In the genomic region with DNA sequence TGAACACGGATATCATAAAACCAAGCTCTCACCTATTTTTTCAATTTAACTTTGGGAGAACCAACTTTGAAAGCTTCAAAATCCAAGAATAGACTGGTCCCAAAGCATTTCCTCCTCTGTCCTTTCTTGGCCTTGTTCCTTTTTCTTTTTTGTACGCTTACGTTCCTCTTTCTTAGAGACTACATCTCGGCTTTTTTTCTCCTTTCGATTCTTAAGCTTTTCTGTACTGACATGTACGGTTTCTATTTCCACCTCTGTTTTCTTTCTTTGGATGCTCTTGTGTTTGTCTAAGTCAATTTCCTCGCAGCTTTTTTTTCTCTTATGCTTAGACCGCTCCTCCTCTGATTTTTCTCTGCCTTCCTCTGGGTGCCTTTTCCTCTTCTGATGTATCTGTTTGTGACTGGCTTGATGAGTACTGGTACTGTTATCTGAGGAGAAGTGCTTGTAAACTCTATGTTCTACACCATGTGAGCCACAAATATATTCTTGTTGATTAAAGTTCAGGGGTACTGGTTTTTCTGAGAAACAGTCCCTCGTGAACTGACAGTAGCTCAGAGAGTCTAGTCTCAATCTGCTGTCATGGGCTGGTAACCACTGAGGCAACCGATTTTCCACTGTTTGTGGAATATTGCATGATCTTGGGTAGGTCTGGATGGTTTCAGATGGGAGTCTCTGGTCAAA, we compare ENCODE assay signal across 13 cellular contexts. TPM values are rescaled to one million over a fixed set of nuclear protein-coding genes. Genes with fewer than 3 reads are reported as not detected.
DNase-seq lines count a peak whose midpoint lies in the region; ATAC-seq and TF ChIP-seq lines count a peak whose summit lies in the region.
"Had no signal": no experiment of that assay in that cellular context is flagged by ENCODE, and none has a peak within 500 bp of the region (broad histone marks: within the 10 kb centered on the region; RNA-seq: fewer than 3 reads in every experiment).

No MANE protein-coding gene starts in this region.

- no peaks in the 10 kb centered on the region for H3K9me3 Mint-ChIP-seq in Calu3 (ENCODE audit: low read depth, unreplicated experiment)
- H3K9me3 Mint-ChIP-seq in GM23338, result no peaks in the 10 kb centered on the region
- H3K9me3 Mint-ChIP-seq in immature natural killer cell, result no peaks in the 10 kb centered on the region

- no peaks in the 10 kb centered on the region for H4K20me1 ChIP-seq in GM23338 (replicated peaks; ENCODE audit: insufficient read depth)
- no peaks in the 10 kb centered on the region for H4K20me1 ChIP-seq in PC-3 (ENCODE audit: low read length)

- BruUV-seq in Calu3 (replicated peaks; lab: Mats Ljungman, UMichigan) (TSS peak; percentile 60), PC-3 (replicated peaks; lab: Mats Ljungman, UMichigan) (TSS peak; percentile 37)

- H3K36me3 ChIP-seq in GM23338 (ENCODE audit: insufficient read depth) (0 out of 2 replicates have a peak, but pooled peaks cover 2% of the 10 kb centered on the region), PC-3 (ENCODE audit: low read depth, low read length) (no peaks in the 10 kb centered on the region)

- peaks cover 10% of the 10 kb centered on the region for H3K9me2 ChIP-seq in GM23338 (ENCODE audit: insufficient read depth)
- H3K9me2 ChIP-seq in PC-3 (replicated peaks; ENCODE audit: low read length), result no peaks in the 10 kb centered on the region

- DNase-seq in Calu3 (no peak), GM23338 (ENCODE audit: low spot score) (no peak), PC-3 (no peak), immature natural killer cell (no peak), T-helper 17 cell (no peak), NCI-H2029 (lab: John Stamatoyannopoulos, UW) (no peak), omental fat pad (ENCODE audit: low spot score) (no peak)
- DNase-seq: activated gamma-delta T cell treated with Interleukin-2 at 50 U/mL for 16 hours, dorsolateral prefrontal cortex, heart left ventricle, NCI-H526 treated with DMSO at 0.1 percent for 48 hours had no signal

- intact Hi-C loops in Calu3 (cut with micrococcal nuclease; ENCODE audit: unreplicated experiment), result no loop called here
- intact Hi-C loops in PC-3 (cut with micrococcal nuclease), result no loop called here

- H3K4me3 Mint-ChIP-seq in Calu3 (ENCODE audit: low read depth, unreplicated experiment) (no peak overlapping the region), GM23338 (no peak overlapping the region), immature natural killer cell (peak overlapping the region in 2 of 5 donors; percentile 3 to 22), T-helper 17 cell (no peak overlapping the region)

- H3K4me2 ChIP-seq in GM23338, result no peak overlapping the region
- H3K4me2 ChIP-seq in PC-3 (ENCODE audit: low read length), result no peak overlapping the region

- H2AFZ ChIP-seq in GM23338 (no peak overlapping the region), PC-3 (ENCODE audit: low read length) (no peak overlapping the region)

- no peaks in the 10 kb centered on the region for H3K79me2 ChIP-seq in GM23338 (replicated peaks; ENCODE audit: insufficient read depth)
- H3K79me2 ChIP-seq in PC-3 (ENCODE audit: low read length), result no peaks in the 10 kb centered on the region

- H3K36me3 Mint-ChIP-seq in Calu3 (ENCODE audit: insufficient read depth, unreplicated experiment) (peaks cover 31% of the 10 kb centered on the region), GM23338 (ENCODE audit: low read depth) (peaks cover 4% of the 10 kb centered on the region; the same call in 2 of the 3 replicates), immature natural killer cell (peaks cover 13 to 34% (median 13%) of the 10 kb centered on the region in 3 donors), T-helper 17 cell (ENCODE audit: low read depth) (peaks cover 7% of the 10 kb centered on the region)

- POLR2A ChIA-PET in PC-3 (lab: Charles Lee; ENCODE audit: unreplicated experiment), result no interaction called here

- TF ChIP-seq CTCF in Calu3 (IDR thresholded peaks at IDR 0.05; ENCODE audit: unreplicated experiment), result no peak
- TF ChIP-seq CTCF in GM23338 (conservative IDR thresholded peaks at IDR 0.05; ENCODE audit: low read depth in 2 of 2), result no peak
- no peak for TF ChIP-seq CTCF in PC-3 (conservative IDR thresholded peaks at IDR 0.05; ENCODE audit: low read depth, low read length)
- TF ChIP-seq CTCF in omental fat pad (IDR thresholded peaks at IDR 0.05), result no peak

- H3K4me1 Mint-ChIP-seq in Calu3 (ENCODE audit: low read depth, unreplicated experiment), result no peaks in the 10 kb centered on the region
- H3K4me1 Mint-ChIP-seq in GM23338, result peaks cover 26% of the 10 kb centered on the region
- peaks cover 4 to 10% of the 10 kb centered on the region in 2 donors for H3K4me1 Mint-ChIP-seq in immature natural killer cell
- peaks cover 4% of the 10 kb centered on the region for H3K4me1 Mint-ChIP-seq in T-helper 17 cell

- H3K27ac Mint-ChIP-seq in Calu3 (ENCODE audit: unreplicated experiment), result no peak overlapping the region
- peak overlapping the region; percentile 25; the same call in 1 of the 2 replicates for H3K27ac Mint-ChIP-seq in GM23338
- peak overlapping the region; percentile 6 to 44 (median 26) for H3K27ac Mint-ChIP-seq in immature natural killer cell
- H3K27ac Mint-ChIP-seq in T-helper 17 cell, result no peak overlapping the region

- CTCF ChIA-PET in Calu3 (lab: Charles Lee), result no interaction called here
- CTCF ChIA-PET in PC-3 (lab: Charles Lee), result no interaction called here

- H3K27me3 Mint-ChIP-seq in Calu3 (ENCODE audit: unreplicated experiment) (no peaks in the 10 kb centered on the region), GM23338 (ENCODE audit: insufficient read depth, low read depth, poor library complexity) (no peaks in the 10 kb centered on the region), immature natural killer cell (ENCODE audit: low read depth in 3 of 3) (no peaks in the 10 kb centered on the region), T-helper 17 cell (no peaks in the 10 kb centered on the region)

- H3K4me1 ChIP-seq in GM23338 (ENCODE audit: insufficient read depth), result peaks cover 22% of the 10 kb centered on the region
- H3K4me1 ChIP-seq in PC-3 (ENCODE audit: insufficient read depth, low read length), result no peaks in the 10 kb centered on the region

- peak overlapping the region; percentile 82 for H3K27ac ChIP-seq in GM23338 (ENCODE audit: low read depth)
- no peak overlapping the region for H3K27ac ChIP-seq in PC-3 (ENCODE audit: low read length)

- no peaks in the 10 kb centered on the region for H3K27me3 ChIP-seq in GM23338 (ENCODE audit: insufficient read depth)
- no peaks in the 10 kb centered on the region for H3K27me3 ChIP-seq in PC-3 (ENCODE audit: low read length)
- H3K27me3 ChIP-seq: dorsolateral prefrontal cortex, heart left ventricle had no signal

- no peak overlapping the region for H3K4me3 ChIP-seq in GM23338
- H3K4me3 ChIP-seq in PC-3 (ENCODE audit: low read length), result no peak overlapping the region

- H3K9ac ChIP-seq in PC-3 (ENCODE audit: low read length), result no peak overlapping the region

- ATAC-seq in GM23338 (no peak), PC-3 (no peak), T-helper 17 cell (no peak), omental fat pad (ENCODE audit: low FRiP score) (no peak), GM18858 (IDR thresholded peaks at IDR 0.05; ENCODE audit: unreplicated experiment) (no peak)
- ATAC-seq: heart left ventricle had no signal

- no peaks in the 10 kb centered on the region for H3K9me3 ChIP-seq in PC-3 (ENCODE audit: low read length)
- no peaks in the 10 kb centered on the region for H3K9me3 ChIP-seq in T-helper 17 cell (ENCODE audit: control insufficient read depth, low read length, poor library complexity, severe bottlenecking)
- H3K9me3 ChIP-seq: heart left ventricle had no signal

- no peaks in the 10 kb centered on the region for H3F3A ChIP-seq in GM23338 (replicated peaks; ENCODE audit: low read depth)
- H3F3A ChIP-seq in PC-3 (ENCODE audit: low read length, unreplicated experiment), result no peaks in the 10 kb centered on the region

TF ChIP-seq in GM23338, 12 proteins besides CTCF, POLR2A, EP300 and RAD21 (continues in another document):
- TF ChIP-seq EZH2phosphoT487 (IDR thresholded peaks at IDR 0.05; ENCODE audit: unreplicated experiment) (no peak), POLR2AphosphoS5 (IDR thresholded peaks at IDR 0.05; ENCODE audit: low read depth) (no peak), EZH2 (IDR thresholded peaks at IDR 0.05; ENCODE audit: low read depth, unreplicated experiment) (no peak)

RNA-seq across cellular contexts. Expression of a gene that starts 11.5 kb away (rescaled TPM):
- not detected in 2 replicates for total RNA-seq in Calu3 (2022)
- not detected in 2 replicates for total RNA-seq in GM23338 (2014; rRNA removed; shearing (Covaris generic))
- polyA plus RNA-seq in GM23338 (2016; fragmentation: Nextera tagmentation; extraction: Ambion mirVana), result 2.0 and 2.8 TPM in 2 replicates
- 122 TPM in 1 of 2 replicates, not detected in the other for total RNA-seq in PC-3 (2014; rRNA removed)
- 1 to 10 TPM in 1 of 3 donors, not detected in 2; 6.2 TPM for polyA plus RNA-seq in immature natural killer cell
- 10 to 100 TPM in 1 of 2 donors, 1 to 10 TPM in 1; 8.3 to 16.2 TPM for total RNA-seq in T-helper 17 cell
- total RNA-seq in omental fat pad, result not detected
- total RNA-seq: heart left ventricle had no signal
- polyA plus RNA-seq: heart left ventricle had no signal

RNA-seq across cellular contexts. Expression of a gene that starts 27.7 kb away (rescaled TPM):
- total RNA-seq in Calu3 (2022) (31.9 and 32.1 TPM in 2 replicates), PC-3 (2014; rRNA removed) (6.7 and 14.1 TPM in 2 replicates), T-helper 17 cell (10 to 100 TPM in 1 of 2 donors, 1 to 10 TPM in 1; 7.8 to 10.6 TPM), omental fat pad (10 to 100 TPM; 12.2 to 37.8 (median 26.1) TPM)
- 10.3 and 10.5 TPM in 2 replicates for total RNA-seq in GM23338 (2014; rRNA removed; shearing (Covaris generic))
- polyA plus RNA-seq in GM23338 (2016; fragmentation: Nextera tagmentation; extraction: Ambion mirVana) (12.5 and 12.8 TPM in 2 replicates), immature natural killer cell (10 to 100 TPM; 31.1 to 36.6 (median 33.1) TPM)

RNA-seq across cellular contexts. Expression of a gene that starts 39.8 kb away (rescaled TPM):
- total RNA-seq in Calu3 (2022), result not detected in 2 replicates
- total RNA-seq in GM23338 (2014; rRNA removed; shearing (Covaris generic)), result 0.07 TPM in 1 of 2 replicates, not detected in the other
- 0.35 TPM in 1 of 2 replicates, not detected in the other for polyA plus RNA-seq in GM23338 (2016; fragmentation: Nextera tagmentation; extraction: Ambion mirVana)
- total RNA-seq in PC-3 (2014; rRNA removed), result not detected in 2 replicates
- polyA plus RNA-seq in immature natural killer cell, result not detected
- not detected for total RNA-seq in T-helper 17 cell
- not detected for total RNA-seq in omental fat pad
- total RNA-seq: mesenteric fat pad had no signal

Comparison
In these comparisons a context has a peak if more than half of its experiments do, and no peak if none do; other contexts are left out.
1. H3K27ac Mint-ChIP-seq: peak in GM23338 (single experiment) and immature natural killer cell (6 of 6); none in Calu3 (single experiment) and T-helper 17 cell (single experiment).